ENCODE assay signal across 8 cellular contexts in genomic region chr10:95756061-95756751, GRCh38. TPM values are rescaled to one million over a fixed set of nuclear protein-coding genes. Genes with fewer than 3 reads are reported as not detected.
DNase-seq lines count a peak whose midpoint lies in the region; ATAC-seq and TF ChIP-seq lines count a peak whose summit lies in the region.

Gene ENTPD1, plus strand, starts transcription at chr10:95756163. Its CDS starts 77 bp downstream, at chr10:95756240.

- ATAC-seq in activated CD4-positive, alpha-beta T cell treated with anti-CD3 and anti-CD28 coated beads for 36 hours, result no peak

- no peak within 1 kb of the TSS for H3K4ac ChIP-seq in neuronal stem cell (ENCODE audit: low read length)

- no peak within 1 kb of the TSS for H2BK12ac ChIP-seq in neuronal stem cell (ENCODE audit: low read length)

- H2BK15ac ChIP-seq in neuronal stem cell (ENCODE audit: low read length), result no peak within 1 kb of the TSS

- CTCF ChIA-PET in activated CD4-positive, alpha-beta T cell treated with anti-CD3 and anti-CD28 coated beads for 36 hours (lab: Charles Lee), result no interaction called here

- H2BK5ac ChIP-seq in neuronal stem cell (ENCODE audit: low read length), result no peak within 1 kb of the TSS

- peak within 1 kb of the TSS; percentile 78 for H2AFZ ChIP-seq in neuronal stem cell (ENCODE audit: low read length)

- no peak within 1 kb of the TSS for H4K8ac ChIP-seq in neuronal stem cell (ENCODE audit: low read depth, low read length)

- no peak within 1 kb of the TSS for H3K27ac ChIP-seq in neuronal stem cell (replicated peaks; ENCODE audit: low read length)

- TF ChIP-seq CTCF in fibroblast of pulmonary artery (IDR thresholded peaks at IDR 0.05; ENCODE audit: low read length, missing control alignments) (no peak), BE2C (IDR thresholded peaks at IDR 0.05; ENCODE audit: low read depth, low read length) (no peak)

- peaks cover 11% of the 10 kb centered on the region for H3K27me3 Mint-ChIP-seq in activated CD4-positive, alpha-beta T cell treated with anti-CD3 and anti-CD28 coated beads, Interleukin-2, amount 10 ng/mL, durations not matched to agents 24 days and 14 days
- peaks cover 33% of the 10 kb centered on the region for H3K27me3 Mint-ChIP-seq in activated CD4-positive, alpha-beta T cell treated with anti-CD3 and anti-CD28 coated beads for 36 hours

- WGBS in neuronal stem cell (ENCODE audit: extremely low coverage in 2 of 2, insufficient read length in 2 of 2, insufficient replicate concordance in 1 of 2), 2 donors, result no CpG with 5 or more reads among the region's 11 CpGs

- H3K23ac ChIP-seq in neuronal stem cell (ENCODE audit: low read depth, low read length, poor library complexity), result no peak within 1 kb of the TSS

- POLR2A ChIA-PET in activated CD4-positive, alpha-beta T cell treated with anti-CD3 and anti-CD28 coated beads for 36 hours (lab: Charles Lee), result interaction anchor here (0.6 kb wide), 1 partner anchor 62 kb away, joined by 4 read pairs; the partner anchor contains the start of gene TCTN3

- H3K4me2 ChIP-seq in neuronal stem cell (ENCODE audit: insufficient read depth, low read length, poor library complexity, severe bottlenecking), result peak within 1 kb of the TSS; percentile 38

- H3K4me3 Mint-ChIP-seq in activated CD4-positive, alpha-beta T cell treated with anti-CD3 and anti-CD28 coated beads, Interleukin-2, amount 10 ng/mL, durations not matched to agents 24 days and 14 days, result peak within 1 kb of the TSS; percentile 80
- H3K4me3 Mint-ChIP-seq in activated CD4-positive, alpha-beta T cell treated with anti-CD3 and anti-CD28 coated beads for 36 hours, result no peak within 1 kb of the TSS

- H2AK5ac ChIP-seq in neuronal stem cell (ENCODE audit: low read depth, low read length), result no peak within 1 kb of the TSS

- no peak for DNase-seq in activated CD4-positive, alpha-beta T cell treated with anti-CD3 and anti-CD28 coated beads, Interleukin-2, amount 10 ng/mL, durations not matched to agents 24 days and 14 days
- no peak for DNase-seq in activated CD4-positive, alpha-beta T cell treated with anti-CD3 and anti-CD28 coated beads for 36 hours
- DNase-seq in SIG-M5 (lab: John Stamatoyannopoulos, UW) (peak; percentile 43), fibroblast of pulmonary artery (ENCODE audit: low read depth) (peak; percentile 67), neuronal stem cell (ENCODE audit: low spot score) (no peak), GDM1 (lab: John Stamatoyannopoulos, UW) (no peak), BE2C (no peak)
- no peak for DNase-seq in stimulated activated CD4-positive, alpha-beta T cell treated with anti-CD3 and anti-CD28 coated beads, Interleukin-12 subunit alpha, Interleukin-12 subunit beta, amount 100 ng/mL, for 4 hours

- peak within 1 kb of the TSS; percentile 7 for H3K18ac ChIP-seq in neuronal stem cell (ENCODE audit: low read length)

- H3K27me3 ChIP-seq in neuronal stem cell (ENCODE audit: control insufficient read depth in 3 of 3, insufficient read depth in 3 of 3, low read depth in 1 of 3, low read length in 3 of 3), result peaks cover 0 to 7% (median 0%) of the 10 kb centered on the region in 3 experiments
- H3K27me3 ChIP-seq in BE2C, result no peaks in the 10 kb centered on the region

- peaks cover 3% of the 10 kb centered on the region for H3K36me3 Mint-ChIP-seq in activated CD4-positive, alpha-beta T cell treated with anti-CD3 and anti-CD28 coated beads, Interleukin-2, amount 10 ng/mL, durations not matched to agents 24 days and 14 days (ENCODE audit: low read depth)
- no peaks in the 10 kb centered on the region for H3K36me3 Mint-ChIP-seq in activated CD4-positive, alpha-beta T cell treated with anti-CD3 and anti-CD28 coated beads for 36 hours (ENCODE audit: low read depth)

- H3K27ac Mint-ChIP-seq in activated CD4-positive, alpha-beta T cell treated with anti-CD3 and anti-CD28 coated beads, Interleukin-2, amount 10 ng/mL, durations not matched to agents 24 days and 14 days, result peak within 1 kb of the TSS; percentile 74
- H3K27ac Mint-ChIP-seq in activated CD4-positive, alpha-beta T cell treated with anti-CD3 and anti-CD28 coated beads for 36 hours, result no peak within 1 kb of the TSS

- H3K4me1 ChIP-seq in neuronal stem cell (ENCODE audit: control insufficient read depth in 2 of 2, insufficient read depth in 1 of 2, low read depth in 1 of 2, low read length in 2 of 2) (peaks cover 5 to 8% of the 10 kb centered on the region in 2 donors), BE2C (no peaks in the 10 kb centered on the region)

- H3K9me3 ChIP-seq in neuronal stem cell (replicated peaks in 1 of 2; ENCODE audit: control insufficient read depth in 2 of 2, insufficient read depth in 1 of 2, low read depth in 1 of 2, low read length in 2 of 2) (no peaks in the 10 kb centered on the region), BE2C (no peaks in the 10 kb centered on the region)

- intact Hi-C loops in activated CD4-positive, alpha-beta T cell treated with anti-CD3 and anti-CD28 coated beads, Interleukin-2, amount 10 ng/mL, durations not matched to agents 24 days and 14 days (cut with micrococcal nuclease), result loop anchor here (5.0 kb wide), 1 partner anchor 64 kb away; the partner anchor contains the start of gene TCTN3
- intact Hi-C loops in activated CD4-positive, alpha-beta T cell treated with anti-CD3 and anti-CD28 coated beads for 36 hours (cut with DNase I, micrococcal nuclease), result no loop called here

- H3K36me3 ChIP-seq in neuronal stem cell (replicated peaks in 1 of 2; ENCODE audit: control insufficient read depth in 2 of 2, insufficient read depth in 2 of 2, low read length in 2 of 2) (no peaks in the 10 kb centered on the region), BE2C (no peaks in the 10 kb centered on the region)

- no peak within 1 kb of the TSS for H3K14ac ChIP-seq in neuronal stem cell (ENCODE audit: low read length)

- H3K79me1 ChIP-seq in neuronal stem cell (ENCODE audit: low read depth, low read length), result no peaks in the 10 kb centered on the region

- H2BK120ac ChIP-seq in neuronal stem cell (ENCODE audit: low read depth, low read length), result no peak within 1 kb of the TSS

- H3K4me1 Mint-ChIP-seq in activated CD4-positive, alpha-beta T cell treated with anti-CD3 and anti-CD28 coated beads, Interleukin-2, amount 10 ng/mL, durations not matched to agents 24 days and 14 days, result peaks cover 29% of the 10 kb centered on the region
- peaks cover 3% of the 10 kb centered on the region for H3K4me1 Mint-ChIP-seq in activated CD4-positive, alpha-beta T cell treated with anti-CD3 and anti-CD28 coated beads for 36 hours

- H3K9ac ChIP-seq in neuronal stem cell (ENCODE audit: low read depth, low read length, poor library complexity), result no peak within 1 kb of the TSS

- H3K4me3 ChIP-seq in fibroblast of pulmonary artery (replicated peaks; ENCODE audit: low read depth, low read length) (peak within 1 kb of the TSS; percentile 33), neuronal stem cell (ENCODE audit: low read length in 2 of 2) (peak within 1 kb of the TSS in 1 of 2 donors; percentile 41), BE2C (ENCODE audit: low read depth, low read length) (no peak within 1 kb of the TSS)

- H3K9me3 Mint-ChIP-seq in activated CD4-positive, alpha-beta T cell treated with anti-CD3 and anti-CD28 coated beads, Interleukin-2, amount 10 ng/mL, durations not matched to agents 24 days and 14 days, result peaks cover 6% of the 10 kb centered on the region
- no peaks in the 10 kb centered on the region for H3K9me3 Mint-ChIP-seq in activated CD4-positive, alpha-beta T cell treated with anti-CD3 and anti-CD28 coated beads for 36 hours (ENCODE audit: low read depth)

- H4K91ac ChIP-seq in neuronal stem cell (ENCODE audit: low read depth, low read length, poor library complexity), result no peak within 1 kb of the TSS

RNA-seq across cellular contexts. Expression of gene ENTPD1, which starts in this region (rescaled TPM):
- total RNA-seq in activated CD4-positive, alpha-beta T cell treated with anti-CD3 and anti-CD28 coated beads, Interleukin-2, amount 10 ng/mL, durations not matched to agents 24 days and 14 days, result 13.0 and 17.0 TPM in 2 replicates
- total RNA-seq in activated CD4-positive, alpha-beta T cell treated with anti-CD3 and anti-CD28 coated beads for 36 hours, result under 1 TPM in 1 of 2 experiments, not detected in 1; 0.37 TPM
- polyA plus RNA-seq in neuronal stem cell (2013, experiment 1 of 2), result 0.52 TPM
- 0.58 TPM for polyA plus RNA-seq in neuronal stem cell (2013, experiment 2 of 2)
- 3.8 TPM for polyA plus RNA-seq in BE2C (2012; ENCODE audit: insufficient read depth, insufficient read length, low read depth)

Comparison
In these comparisons a context has a peak if more than half of its experiments do, and no peak if none do; other contexts are left out.
1. RNA of gene ENTPD1 (total RNA-seq): 13.0 to 17.0 TPM in activated CD4-positive, alpha-beta T cell treated with anti-CD3 and anti-CD28 coated beads, Interleukin-2, amount 10 ng/mL, durations not matched to agents 24 days and 14 days; 0.37 TPM in activated CD4-positive, alpha-beta T cell treated with anti-CD3 and anti-CD28 coated beads for 36 hours; every median in the first group is over 10 times any median in the second.
2. DNase-seq: peak in SIG-M5 (single experiment) and fibroblast of pulmonary artery (single experiment); none in activated CD4-positive, alpha-beta T cell treated with anti-CD3 and anti-CD28 coated beads, Interleukin-2, amount 10 ng/mL, durations not matched to agents 24 days and 14 days (single experiment), activated CD4-positive, alpha-beta T cell treated with anti-CD3 and anti-CD28 coated beads for 36 hours (single experiment), neuronal stem cell (single experiment), GDM1 (single experiment), BE2C (single experiment) and stimulated activated CD4-positive, alpha-beta T cell treated with anti-CD3 and anti-CD28 coated beads, Interleukin-12 subunit alpha, Interleukin-12 subunit beta, amount 100 ng/mL, for 4 hours (single experiment).